Comparison of ENCODE assay signal across 12 cellular contexts in the genomic region with DNA sequence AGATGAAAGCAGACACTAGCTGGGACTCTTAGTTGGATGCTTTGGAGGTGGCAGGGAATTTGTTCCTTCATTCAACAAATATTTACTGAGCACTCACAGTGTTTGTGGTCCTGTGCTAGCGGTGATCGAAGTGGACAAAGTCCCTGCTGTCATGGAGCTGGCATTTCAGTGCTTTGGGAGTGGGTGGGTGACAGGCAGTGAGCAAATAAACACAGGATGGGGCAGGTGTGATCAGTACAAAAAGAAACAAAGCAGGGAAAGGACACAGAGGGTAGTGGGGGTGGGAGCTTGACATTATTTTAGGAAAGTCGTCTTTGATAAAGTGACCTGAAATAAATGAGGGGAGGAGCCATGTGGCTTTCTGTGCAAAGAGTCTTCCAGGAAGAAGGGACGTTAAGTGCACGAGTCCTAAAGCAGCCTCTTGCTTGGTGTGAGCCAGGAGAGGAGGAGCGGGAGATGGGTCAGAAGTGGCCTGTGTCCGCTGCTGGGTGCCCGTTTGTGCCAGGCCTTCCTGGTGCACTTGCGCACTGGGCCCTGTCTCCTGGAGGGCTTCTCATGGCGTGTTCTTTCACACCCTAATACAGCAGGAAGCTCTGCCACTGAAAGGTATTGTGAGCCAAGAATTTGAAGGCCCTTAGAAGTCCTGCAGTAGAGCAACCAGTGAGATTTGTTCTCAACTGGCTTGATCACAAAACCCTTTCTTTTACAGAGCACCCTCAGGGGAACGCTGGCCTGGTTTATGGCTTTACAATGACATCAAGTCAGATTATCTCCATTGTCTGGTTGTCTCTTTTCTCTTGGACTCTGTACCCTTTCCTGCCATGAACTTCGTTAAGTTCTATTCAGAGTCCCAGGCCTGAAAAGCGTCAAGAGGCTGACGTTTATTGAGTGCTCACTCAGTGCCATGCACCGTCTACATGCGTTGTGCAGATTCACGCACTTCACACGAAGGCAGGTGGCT. TPM values are rescaled to one million over a fixed set of nuclear protein-coding genes. Genes with fewer than 3 reads are reported as not detected.
A peak's percentile ranks its signal among the peaks of the same experiment; 100 is the strongest.
DNase-seq lines count a peak whose midpoint lies in the region; ATAC-seq and TF ChIP-seq lines count a peak whose summit lies in the region.
"Had no signal": no experiment of that assay in that cellular context is flagged by ENCODE, and none has a peak within 500 bp of the region (broad histone marks: within the 10 kb centered on the region; RNA-seq: fewer than 3 reads in every experiment).

No MANE protein-coding gene starts in this region.

- WGBS in GM23248 (ENCODE audit: low coverage in 1 of 2, low lambda C conversion rate in 2 of 2, missing lambda C conversion rate in 2 of 2), 2 experiments: 76 to 80% methylated on average over 18 of the region's 18 CpGs

- H3K4me3 ChIP-seq in GM23248 (no peak overlapping the region), left ventricle myocardium inferior (peak overlapping the region; percentile 22), BE2C (ENCODE audit: low read depth, low read length) (no peak overlapping the region)
- H3K4me3 ChIP-seq: ascending aorta, SK-N-MC had no signal

- TF ChIP-seq CTCF in left ventricle myocardium inferior (IDR thresholded peaks at IDR 0.05; ENCODE audit: borderline replicate concordance): no peak
- no peak for TF ChIP-seq CTCF in BE2C (IDR thresholded peaks at IDR 0.05; ENCODE audit: low read depth, low read length)

- H3K27ac ChIP-seq in GM23248 (peak overlapping the region; percentile 6; the same call in 1 of the 2 replicates), left ventricle myocardium inferior (replicated peaks) (peak overlapping the region; percentile 83)
- H3K27ac ChIP-seq: ascending aorta, SK-N-MC had no signal

- in situ Hi-C loops in GM23248 (cut with MboI): loop anchor here (5.0 kb wide), 1 partner anchor 55 kb away; no protein-coding TSS in a partner anchor

- H3K4me1 ChIP-seq in GM23248 (ENCODE audit: insufficient read depth) (peaks cover 43% of the 10 kb centered on the region), left ventricle myocardium inferior (peaks cover 100% of the 10 kb centered on the region), BE2C (peaks cover 5% of the 10 kb centered on the region)

- H4K20me1 ChIP-seq in GM23248 (ENCODE audit: insufficient read depth): no peaks in the 10 kb centered on the region

- no peaks in the 10 kb centered on the region for H3K9me2 ChIP-seq in GM23248 (ENCODE audit: insufficient read depth)

- peaks cover 44% of the 10 kb centered on the region for H3F3A ChIP-seq in GM23248 (ENCODE audit: insufficient read depth)

- no peaks in the 10 kb centered on the region for H3K9me3 ChIP-seq in GM23248 (ENCODE audit: low read depth)
- H3K9me3 ChIP-seq in left ventricle myocardium inferior (replicated peaks): no peaks in the 10 kb centered on the region
- no peaks in the 10 kb centered on the region for H3K9me3 ChIP-seq in BE2C
- H3K9me3 ChIP-seq: ascending aorta had no signal

- intact Hi-C loops in left ventricle myocardium inferior (cut with micrococcal nuclease): loop anchor here (5.0 kb wide), 1 partner anchor 65 kb away; no protein-coding TSS in a partner anchor

- H3K9ac ChIP-seq in GM23248: no peak overlapping the region

- ATAC-seq in GM19328 (IDR thresholded peaks at IDR 0.05; ENCODE audit: unreplicated experiment): no peak

- no peak overlapping the region for H3K4me2 ChIP-seq in GM23248 (ENCODE audit: unreplicated experiment)

- no peaks in the 10 kb centered on the region for H3K27me3 ChIP-seq in GM23248 (replicated peaks; ENCODE audit: insufficient read depth)
- H3K27me3 ChIP-seq in left ventricle myocardium inferior (ENCODE audit: low read depth): no peaks in the 10 kb centered on the region
- H3K27me3 ChIP-seq in BE2C: no peaks in the 10 kb centered on the region
- H3K27me3 ChIP-seq: ascending aorta had no signal

- DNase-seq in GM23248 (no peak), OCI-M1 (lab: John Stamatoyannopoulos, UW) (peak; percentile 47), left ventricle myocardium inferior (peak; percentile 75), pons (ENCODE audit: low spot score) (peak; percentile 58), SKM-1 treated with dmso at 0.1 percent for 144 hours (lab: John Stamatoyannopoulos, UW; ENCODE audit: unreplicated experiment) (no peak), BE2C (no peak)
- no peak for DNase-seq in NK-92 treated with Interleukin-12 subunit alpha and Interleukin-12 subunit beta, amount 100 ng/mL, for 24 hours (lab: John Stamatoyannopoulos, UW)
- DNase-seq: NCI-H1048; stimulated activated CD4-positive, alpha-beta T cell treated with anti-CD3 and anti-CD28 coated beads, Interleukin-1b, Interleukin-23, amount 100 ng/mL, for 48 hours had no signal

- H3K36me3 ChIP-seq in GM23248 (ENCODE audit: low read depth) (peaks cover 32% of the 10 kb centered on the region), left ventricle myocardium inferior (peaks cover 27% of the 10 kb centered on the region), BE2C (peaks cover 18% of the 10 kb centered on the region)

- H3K79me2 ChIP-seq in GM23248 (ENCODE audit: insufficient read depth): peaks cover 99% of the 10 kb centered on the region

- H2AFZ ChIP-seq in GM23248: no peak overlapping the region

RNA-seq across cellular contexts. Expression of gene NDST1, which starts 14.9 kb away (rescaled TPM):
- total RNA-seq in GM23248 (2014; rRNA removed; shearing (Covaris generic)): 129 and 159 TPM in 2 replicates
- 39.1 and 41.3 TPM in 2 replicates for polyA plus RNA-seq in GM23248 (2016; fragmentation: Nextera tagmentation; extraction: Ambion mirVana)
- 58.9 TPM for total RNA-seq in left ventricle myocardium inferior
- 26.2 TPM for polyA plus RNA-seq in BE2C (2012; ENCODE audit: insufficient read depth, insufficient read length, low read depth)

Comparison
In these comparisons a context has a peak if more than half of its experiments do, and no peak if none do; other contexts are left out.
1. DNase-seq: peak in OCI-M1 (single experiment), left ventricle myocardium inferior (single experiment) and pons (single experiment); none in GM23248 (single experiment), NK-92 treated with Interleukin-12 subunit alpha and Interleukin-12 subunit beta, amount 100 ng/mL, for 24 hours (single experiment), SKM-1 treated with dmso at 0.1 percent for 144 hours (single experiment) and BE2C (single experiment).